Comparison of ENCODE assay signal across 23 cellular contexts in the genomic region with DNA sequence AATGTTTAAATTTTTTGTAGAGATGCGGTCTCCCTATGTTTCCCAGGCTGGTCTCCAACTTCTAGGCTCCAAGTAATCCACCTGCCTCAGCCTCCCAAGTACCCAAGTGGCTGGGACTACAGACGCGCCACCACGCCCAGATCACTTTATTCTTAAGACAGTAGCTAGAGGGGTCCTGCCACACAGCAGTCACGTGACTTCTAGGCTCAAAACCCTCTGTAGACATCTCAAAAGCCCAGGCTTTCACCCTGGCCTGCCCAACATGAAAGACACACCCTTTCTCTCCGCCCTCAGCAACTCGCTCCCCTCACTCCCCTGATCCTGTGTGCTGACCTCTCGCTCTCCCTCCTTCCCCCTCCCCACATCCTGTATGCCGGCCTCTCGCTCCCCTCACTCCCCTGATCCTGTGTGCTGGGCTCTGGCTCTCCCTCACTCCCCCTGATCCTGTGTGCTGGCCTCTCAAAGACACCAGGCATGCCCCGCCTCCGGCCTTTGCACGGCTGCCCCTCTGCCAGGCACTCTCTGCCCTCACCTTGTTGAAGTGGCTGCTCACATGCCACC.
"Had no signal": no experiment of that assay in that cellular context is flagged by ENCODE, and none has a peak within 500 bp of the region (broad histone marks: within the 10 kb centered on the region; RNA-seq: fewer than 3 reads in every experiment).

No MANE protein-coding gene starts in this region.

- ATAC-seq: left colon; lower lobe of right lung; naive thymus-derived CD4-positive, alpha-beta T cell; pancreas; psoas muscle; stimulated activated naive CD8-positive, alpha-beta T cell treated with anti-CD3 and anti-CD28 coated beads, Interleukin-15, amount 100 ng/mL, for 72 hours had no signal

- H3K36me3 ChIP-seq: adrenal gland, ascending aorta, lower lobe of right lung, pancreas, right atrium auricular region, suprapubic skin, tibial nerve, WERI-Rb-1 had no signal

- H3K27me3 Mint-ChIP-seq: activated naive CD8-positive, alpha-beta T cell had no signal

- H3K9me3 Mint-ChIP-seq: naive thymus-derived CD4-positive, alpha-beta T cell; stimulated activated naive CD8-positive, alpha-beta T cell treated with anti-CD3 and anti-CD28 coated beads, Interleukin-15, amount 100 ng/mL, for 72 hours had no signal

- H3K36me3 Mint-ChIP-seq: activated naive CD8-positive, alpha-beta T cell; naive thymus-derived CD4-positive, alpha-beta T cell had no signal

- H3K27me3 ChIP-seq: adrenal gland, ascending aorta, pancreas, right atrium auricular region, suprapubic skin, tibial nerve had no signal

- H3K4me1 ChIP-seq: psoas muscle had no signal

- H3K27ac Mint-ChIP-seq: activated naive CD8-positive, alpha-beta T cell; naive thymus-derived CD4-positive, alpha-beta T cell had no signal

- H3K4me3 Mint-ChIP-seq: activated naive CD8-positive, alpha-beta T cell; naive thymus-derived CD4-positive, alpha-beta T cell; stimulated activated naive CD8-positive, alpha-beta T cell treated with anti-CD3 and anti-CD28 coated beads, Interleukin-15, amount 100 ng/mL, for 72 hours had no signal

- FAIRE-seq: colon, endothelial cell of umbilical vein, pancreas had no signal

- H3K9me3 ChIP-seq: adrenal gland, ascending aorta, lower lobe of right lung, pancreas, psoas muscle, right atrium auricular region, suprapubic skin, tibial nerve had no signal

- H3K27ac ChIP-seq: adrenal gland, ascending aorta, lower lobe of right lung, pancreas, psoas muscle, right atrium auricular region, tibial nerve, WERI-Rb-1 had no signal

- H3K4me3 ChIP-seq: adrenal gland, ascending aorta, lower lobe of right lung, pancreas, psoas muscle, right atrium auricular region, tibial nerve had no signal

- DNase-seq: activated CD4-positive, alpha-beta T cell treated with anti-CD3 and anti-CD28 coated beads for 1 hour; activated T-cell treated with anti-CD3 and anti-CD28 coated beads, Interleukin-2, amount 50 U/mL, for 1 hour; adrenal gland; central memory CD4-positive, alpha-beta T cell; effector memory CD4-positive, alpha-beta T cell; foreskin melanocyte; hippocampal formation; islet precursor cell; left colon; lower lobe of right lung; naive thymus-derived CD4-positive, alpha-beta T cell; pancreas; psoas muscle; stimulated activated CD4-positive, alpha-beta T cell treated with anti-CD3 and anti-CD28 coated beads, Interleukin-1b, Interleukin-23, amount 100 ng/mL, for 48 hours; stimulated activated naive CD8-positive, alpha-beta T cell treated with anti-CD3 and anti-CD28 coated beads, Interleukin-15, amount 100 ng/mL, for 72 hours; WERI-Rb-1 had no signal

- H3K4me1 Mint-ChIP-seq: stimulated activated naive CD8-positive, alpha-beta T cell treated with anti-CD3 and anti-CD28 coated beads, Interleukin-15, amount 100 ng/mL, for 72 hours had no signal
